Comparison of ENCODE assay signal across 8 cellular contexts in genomic region chr10:17454801-17455520, GRCh38. TPM values are rescaled to one million over a fixed set of nuclear protein-coding genes. Genes with fewer than 3 reads are reported as not detected.
DNase-seq lines count a peak whose midpoint lies in the region; ATAC-seq and TF ChIP-seq lines count a peak whose summit lies in the region.

No MANE protein-coding gene starts in this region.

- peak overlapping the region; percentile 81 to 89 (median 88) for H3K4me3 Mint-ChIP-seq in nephron

- no peak for TF ChIP-seq CTCF in mammary epithelial cell (conservative IDR thresholded peaks at IDR 0.05 in 1 of 2, IDR thresholded peaks at IDR 0.05 in 1 of 2; ENCODE audit: extremely low read depth in 1 of 2, insufficient read depth in 1 of 2, low read depth in 1 of 2, low read length in 2 of 2)
- TF ChIP-seq CTCF in nephron (IDR thresholded peaks at IDR 0.05; ENCODE audit: unreplicated experiment in 3 of 3), result no peak

- peaks cover 5% of the 10 kb centered on the region for H3K27me3 ChIP-seq in mammary epithelial cell (ENCODE audit: insufficient read depth, low read length)

- no peaks in the 10 kb centered on the region for H4K20me1 ChIP-seq in mammary epithelial cell (ENCODE audit: insufficient read depth, low read length)

- 70% methylated on average over 5 of the region's 6 CpGs for WGBS in mammary epithelial cell (ENCODE audit: low coverage, missing lambda C conversion rate)

- H3K4me1 ChIP-seq in mammary epithelial cell (ENCODE audit: insufficient read depth, low read length), result peaks cover 6% of the 10 kb centered on the region

- no peaks in the 10 kb centered on the region for H3K9me3 ChIP-seq in mammary epithelial cell (replicated peaks; ENCODE audit: insufficient read depth, low read length)

- peaks cover 5% of the 10 kb centered on the region for H3K36me3 Mint-ChIP-seq in nephron (ENCODE audit: low read depth)

- no peaks in the 10 kb centered on the region for H3K4me1 Mint-ChIP-seq in nephron

- H3K4me2 ChIP-seq in mammary epithelial cell (ENCODE audit: insufficient read depth, low read depth, low read length), result peak overlapping the region; percentile 93

- BruUV-seq in mammary epithelial cell (replicated peaks; lab: Mats Ljungman, UMichigan), result no TSS peak

- dilution Hi-C loops in mammary epithelial cell (cut with HindIII; ENCODE audit: low sequenced_read_pairs), result no loop called here

- no peaks in the 10 kb centered on the region for H3K36me3 ChIP-seq in mammary epithelial cell (ENCODE audit: insufficient read depth, low read length)

- peaks cover 15% of the 10 kb centered on the region for H3K9me3 Mint-ChIP-seq in nephron

- DNase-seq in DMS114 treated with DMSO at 0.1 percent for 48 hours (lab: John Stamatoyannopoulos, UW; ENCODE audit: unreplicated experiment) (peak; percentile 4), mammary epithelial cell (no peak), RPMI8226 (no peak), NCI-H1930 (lab: John Stamatoyannopoulos, UW) (no peak), occipital lobe (lab: John Stamatoyannopoulos, UW) (no peak)

- peak; percentile 16 for ATAC-seq in HG03520 (IDR thresholded peaks at IDR 0.05; ENCODE audit: unreplicated experiment)
- no peak for ATAC-seq in HG02763 (IDR thresholded peaks at IDR 0.05; ENCODE audit: unreplicated experiment)

- peak overlapping the region in 2 of 3 experiments; percentile 47 to 51 for H3K4me3 ChIP-seq in mammary epithelial cell (replicated peaks in 1 of 3; ENCODE audit: insufficient read depth in 1 of 3, low read depth in 2 of 3, low read length in 3 of 3)

- H3K27me3 Mint-ChIP-seq in nephron (ENCODE audit: low read depth), result peaks cover 75% of the 10 kb centered on the region

- no peak overlapping the region for H3K27ac ChIP-seq in mammary epithelial cell (ENCODE audit: insufficient read depth, low read depth, low read length)

- CTCF ChIA-PET in mammary epithelial cell (lab: Charles Lee; ENCODE audit: low non-redundant PET), result no interaction called here

- peak overlapping the region; percentile 80 for H2AFZ ChIP-seq in mammary epithelial cell (ENCODE audit: low read depth, low read length)

- intact Hi-C loops in mammary epithelial cell (cut with micrococcal nuclease), result loop anchor here (5.0 kb wide), 1 partner anchor 52 kb away; no protein-coding TSS in a partner anchor

- no peak overlapping the region for H3K9ac ChIP-seq in mammary epithelial cell (ENCODE audit: insufficient read depth, low read length)

- H3K27ac Mint-ChIP-seq in nephron, result no peak overlapping the region

- in situ Hi-C loops in mammary epithelial cell (cut with MboI; ENCODE audit: low sequenced_read_pairs in 2 of 2), result no loop called here

- no peaks in the 10 kb centered on the region for H3K79me2 ChIP-seq in mammary epithelial cell (ENCODE audit: insufficient read depth, low read length)

RNA-seq across cellular contexts. Expression of gene ST8SIA6, which starts 0.6 kb away (rescaled TPM):
- total RNA-seq in mammary epithelial cell (under 1 TPM in 1 of 2 donors, not detected in 1; 0.17 TPM), occipital lobe (16.2 TPM)
- not detected for polyA plus RNA-seq in mammary epithelial cell
- polyA minus RNA-seq in mammary epithelial cell, result not detected

Comparison
In these comparisons a context has a peak if more than half of its experiments do, and no peak if none do; other contexts are left out.
1. RNA of gene ST8SIA6, which starts 0.6 kb away (total RNA-seq): 16.2 TPM in occipital lobe (single experiment); 0.17 TPM in mammary epithelial cell; every median in the first group is over 10 times any median in the second.